In genomic region chr4:1939664-1940509, GRCh38 we compare ENCODE assay signal across 11 cellular contexts.
A peak's percentile ranks its signal among the peaks of the same experiment; 100 is the strongest.
DNase-seq lines count a peak whose midpoint lies in the region; TF ChIP-seq lines count a peak whose summit lies in the region.
"Had no signal": no experiment of that assay in that cellular context is flagged by ENCODE, and none has a peak within 500 bp of the region (broad histone marks: within the 10 kb centered on the region; RNA-seq: fewer than 3 reads in every experiment).

No MANE protein-coding gene starts in this region.

- TF ChIP-seq CTCF in chondrocyte (IDR thresholded peaks at IDR 0.05) = no peak

- H3K36me3 Mint-ChIP-seq in chondrocyte (ENCODE audit: low read depth) = peaks cover 14% of the 10 kb centered on the region
- H3K36me3 Mint-ChIP-seq in activated T-helper 2 cell treated with anti-CD3 and anti-CD28 coated beads, Interferon-gamma antibody, Interleukin-2, Interleukin-4, amounts not matched to agents 10 μg/mL and 5 μg/mL and 100 μg/mL, durations not matched to agents 14 hours and 24 hours and 36 hours (ENCODE audit: low read depth) = peaks cover 64% of the 10 kb centered on the region

- H3K4me1 Mint-ChIP-seq in chondrocyte (ENCODE audit: low read depth) = peaks cover 16% of the 10 kb centered on the region
- no peaks in the 10 kb centered on the region for H3K4me1 Mint-ChIP-seq in activated T-helper 2 cell treated with anti-CD3 and anti-CD28 coated beads, Interferon-gamma antibody, Interleukin-2, Interleukin-4, amounts not matched to agents 10 μg/mL and 5 μg/mL and 100 μg/mL, durations not matched to agents 14 hours and 24 hours and 36 hours (ENCODE audit: low read depth)
- H3K4me1 Mint-ChIP-seq: naive B cell had no signal

- DNase-seq in Caki2 (ENCODE audit: low read depth) (peak; percentile 61), NCI-H2029 (lab: John Stamatoyannopoulos, UW) (peak; percentile 79), chondrocyte (ENCODE audit: low spot score) (no peak), lung microvascular endothelial cell (ENCODE audit: low read depth in 2 of 2) (peak; percentile 71 to 73), RPMI8226 (no peak), KG1 (lab: John Stamatoyannopoulos, UW) (no peak)
- no peak for DNase-seq in stimulated activated CD4-positive, alpha-beta T cell treated with anti-CD3 and anti-CD28 coated beads, Interleukin-4, amount 100 ng/mL, for 24 hours
- no peak for DNase-seq in activated T-helper 2 cell treated with anti-CD3 and anti-CD28 coated beads, Interferon-gamma antibody, Interleukin-2, Interleukin-4, amounts not matched to agents 10 μg/mL and 5 μg/mL and 100 μg/mL, durations not matched to agents 14 hours and 24 hours and 36 hours (ENCODE audit: low spot score)
- DNase-seq: cortex of kidney, naive B cell, NCI-H1092 treated with DMSO at 0.1 percent for 48 hours had no signal

- H3K27ac Mint-ChIP-seq in chondrocyte (ENCODE audit: unreplicated experiment) = peak overlapping the region; percentile 79
- H3K27ac Mint-ChIP-seq in activated T-helper 2 cell treated with anti-CD3 and anti-CD28 coated beads, Interferon-gamma antibody, Interleukin-2, Interleukin-4, amounts not matched to agents 10 μg/mL and 5 μg/mL and 100 μg/mL, durations not matched to agents 14 hours and 24 hours and 36 hours = no peak overlapping the region

- intact Hi-C loops in activated T-helper 2 cell treated with anti-CD3 and anti-CD28 coated beads, Interferon-gamma antibody, Interleukin-2, Interleukin-4, amounts not matched to agents 10 μg/mL and 5 μg/mL and 100 μg/mL, durations not matched to agents 14 hours and 24 hours and 36 hours (cut with micrococcal nuclease) = no loop called here

- in situ Hi-C loops in Caki2 (cut with HindIII; ENCODE audit: low pct_unique_long_range_greater_than_20kb, low sequenced_read_pairs) = no loop called here

- no peak overlapping the region for H3K4me3 Mint-ChIP-seq in chondrocyte (ENCODE audit: unreplicated experiment)
- H3K4me3 Mint-ChIP-seq in activated T-helper 2 cell treated with anti-CD3 and anti-CD28 coated beads, Interferon-gamma antibody, Interleukin-2, Interleukin-4, amounts not matched to agents 10 μg/mL and 5 μg/mL and 100 μg/mL, durations not matched to agents 14 hours and 24 hours and 36 hours (ENCODE audit: low read depth) = no peak overlapping the region

- H3K27me3 Mint-ChIP-seq in chondrocyte (ENCODE audit: low read depth) = no peaks in the 10 kb centered on the region
- no peaks in the 10 kb centered on the region for H3K27me3 Mint-ChIP-seq in activated T-helper 2 cell treated with anti-CD3 and anti-CD28 coated beads, Interferon-gamma antibody, Interleukin-2, Interleukin-4, amounts not matched to agents 10 μg/mL and 5 μg/mL and 100 μg/mL, durations not matched to agents 14 hours and 24 hours and 36 hours (ENCODE audit: low read depth)
- H3K27me3 Mint-ChIP-seq: naive B cell had no signal

- no peaks in the 10 kb centered on the region for H3K9me3 Mint-ChIP-seq in chondrocyte (ENCODE audit: low read depth)
- no peaks in the 10 kb centered on the region for H3K9me3 Mint-ChIP-seq in activated T-helper 2 cell treated with anti-CD3 and anti-CD28 coated beads, Interferon-gamma antibody, Interleukin-2, Interleukin-4, amounts not matched to agents 10 μg/mL and 5 μg/mL and 100 μg/mL, durations not matched to agents 14 hours and 24 hours and 36 hours
- H3K9me3 Mint-ChIP-seq: naive B cell had no signal

Comparison
In these comparisons a context has a peak if more than half of its experiments do, and no peak if none do; other contexts are left out.
1. DNase-seq: peak in Caki2 (single experiment), NCI-H2029 (single experiment) and lung microvascular endothelial cell (2 of 2); none in chondrocyte (single experiment), RPMI8226 (single experiment), stimulated activated CD4-positive, alpha-beta T cell treated with anti-CD3 and anti-CD28 coated beads, Interleukin-4, amount 100 ng/mL, for 24 hours (single experiment), activated T-helper 2 cell treated with anti-CD3 and anti-CD28 coated beads, Interferon-gamma antibody, Interleukin-2, Interleukin-4, amounts not matched to agents 10 μg/mL and 5 μg/mL and 100 μg/mL, durations not matched to agents 14 hours and 24 hours and 36 hours (single experiment) and KG1 (single experiment).